ENCODE assay signal across 1 cellular context in the genomic region with DNA sequence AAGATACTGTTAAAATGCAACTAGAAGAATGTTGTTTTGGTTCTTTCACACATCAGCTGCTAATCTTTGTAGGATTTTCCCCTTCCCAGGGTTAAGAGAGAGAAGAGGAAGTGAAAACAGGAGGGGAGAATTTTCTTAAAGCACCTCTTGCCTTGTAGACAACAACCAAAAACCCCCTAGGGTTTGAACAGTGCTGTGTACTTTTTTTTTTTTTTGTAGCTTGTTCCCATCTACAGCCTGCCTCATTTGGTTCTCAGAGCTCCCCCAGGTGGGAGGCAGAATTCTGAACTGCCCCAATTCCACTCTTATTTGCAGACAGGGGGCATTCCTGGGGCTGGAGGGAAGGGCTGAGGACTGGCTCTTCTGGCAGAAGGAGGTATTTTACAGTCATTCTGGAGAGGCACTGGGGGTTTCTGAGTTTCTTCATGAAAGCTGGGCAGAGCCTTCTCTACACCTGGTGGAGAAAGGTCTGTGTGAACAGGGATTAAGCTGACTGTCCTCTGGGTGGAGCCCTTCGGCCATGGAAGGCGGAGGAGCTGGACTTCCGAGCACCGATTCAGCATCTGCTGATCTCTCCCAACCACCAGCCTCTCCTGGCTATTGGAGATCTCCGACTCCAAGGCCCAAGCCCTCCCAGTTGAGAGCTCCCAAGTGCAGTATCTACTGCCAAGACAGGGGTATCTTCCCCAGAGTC.
TF ChIP-seq lines count a peak whose summit lies in the region.

No MANE protein-coding gene starts in this region.

TF ChIP-seq in GM12878, 131 proteins besides CTCF, POLR2A, EP300 and RAD21 (continued from another document and continues in another):
- TF ChIP-seq MYC (IDR thresholded peaks at IDR 0.05; ENCODE audit: insufficient read depth, insufficient read length, insufficient replicate concordance, low read length, severe bottlenecking) (no peak), CBFB (IDR thresholded peaks at IDR 0.05; ENCODE audit: low read depth) (peak; percentile 65), ASH2L (IDR thresholded peaks at IDR 0.05; ENCODE audit: borderline replicate concordance, low read depth) (no peak), SMARCA5 (IDR thresholded peaks at IDR 0.05) (peak; percentile 37; the same call in 1 of the 2 replicates), SIN3A (IDR thresholded peaks at IDR 0.05; ENCODE audit: low read depth, low read length) (0 out of 2 replicates have a peak, but pooled peaks have one; percentile 23), SPI1 (IDR thresholded peaks at IDR 0.05; ENCODE audit: borderline replicate concordance, insufficient read depth, low read depth, low read length) (peak; percentile 99), STAT3 (IDR thresholded peaks at IDR 0.05; ENCODE audit: low read depth, low read length) (peak; percentile 84; the same call in 1 of the 2 replicates), JUND (IDR thresholded peaks at IDR 0.05; ENCODE audit: low read depth, low read length) (no peak), BRCA1 (IDR thresholded peaks at IDR 0.05; ENCODE audit: low read depth, low read length) (no peak), BMI1 (IDR thresholded peaks at IDR 0.05; ENCODE audit: borderline replicate concordance) (peak; percentile 58; the same call in 1 of the 2 replicates), WRNIP1 (IDR thresholded peaks at IDR 0.05; ENCODE audit: borderline replicate concordance, low read depth, low read length) (no peak), MYB (IDR thresholded peaks at IDR 0.05; ENCODE audit: borderline replicate concordance, low read depth, low read length) (peak; percentile 32), PML (IDR thresholded peaks at IDR 0.05; ENCODE audit: low read length) (peak; percentile 78; the same call in 1 of the 2 replicates), CREM (IDR thresholded peaks at IDR 0.05; ENCODE audit: low read depth) (peak; percentile 76), KAT2A (conservative IDR thresholded peaks at IDR 0.05; ENCODE audit: control insufficient read depth, low read depth, low read length) (no peak), CEBPB (IDR thresholded peaks at IDR 0.05; ENCODE audit: borderline replicate concordance in 1 of 2, low read depth in 2 of 2, low read length in 2 of 2) (no peak), IKZF1 (conservative IDR thresholded peaks at IDR 0.05) (peak; percentile 93), RBBP5 (conservative IDR thresholded peaks at IDR 0.05) (no peak), SMAD1 (IDR thresholded peaks at IDR 0.05; ENCODE audit: low read depth, partially characterized antibody) (peak; percentile 98), POLR2AphosphoS2 (IDR thresholded peaks at IDR 0.05; ENCODE audit: low read depth, low read length) (peak; percentile 43; the same call in 1 of the 2 replicates), SRF (IDR thresholded peaks at IDR 0.05; ENCODE audit: low read depth in 2 of 2, low read length in 2 of 2) (0 out of 4 replicates have a peak, but pooled peaks of 1 of the 2 experiments have one; percentile 1), MTA2 (IDR thresholded peaks at IDR 0.05; ENCODE audit: low read depth) (peak; percentile 84), EZH2 (IDR thresholded peaks at IDR 0.05; ENCODE audit: borderline replicate concordance, control insufficient read depth, low read depth, low read length) (no peak), NRF1 (conservative IDR thresholded peaks at IDR 0.05; ENCODE audit: low read depth, low read length) (no peak), GATAD2B (conservative IDR thresholded peaks at IDR 0.05; ENCODE audit: low read depth) (peak; percentile 87), TBL1XR1 (IDR thresholded peaks at IDR 0.05; ENCODE audit: low read depth, low read length) (peak; percentile 97), RUNX3 (IDR thresholded peaks at IDR 0.05; ENCODE audit: low read length) (peak; percentile 88), CHD1 (IDR thresholded peaks at IDR 0.05; ENCODE audit: low read depth, low read length) (0 out of 2 replicates have a peak, but pooled peaks have one; percentile 47), TARDBP (IDR thresholded peaks at IDR 0.05; ENCODE audit: borderline replicate concordance) (0 out of 2 replicates have a peak, but pooled peaks have one; percentile 47), FOXM1 (IDR thresholded peaks at IDR 0.05; ENCODE audit: low read depth, low read length) (peak; percentile 98), DPF2 (IDR thresholded peaks at IDR 0.05) (0 out of 2 replicates have a peak, but pooled peaks have one; percentile 30), ZNF217 (IDR thresholded peaks at IDR 0.05) (0 out of 2 replicates have a peak, but pooled peaks have one; percentile 5), MEF2B (IDR thresholded peaks at IDR 0.05; ENCODE audit: partially characterized antibody, poor library complexity, severe bottlenecking) (peak; percentile 97)
- TF ChIP-seq, protein P1, sequence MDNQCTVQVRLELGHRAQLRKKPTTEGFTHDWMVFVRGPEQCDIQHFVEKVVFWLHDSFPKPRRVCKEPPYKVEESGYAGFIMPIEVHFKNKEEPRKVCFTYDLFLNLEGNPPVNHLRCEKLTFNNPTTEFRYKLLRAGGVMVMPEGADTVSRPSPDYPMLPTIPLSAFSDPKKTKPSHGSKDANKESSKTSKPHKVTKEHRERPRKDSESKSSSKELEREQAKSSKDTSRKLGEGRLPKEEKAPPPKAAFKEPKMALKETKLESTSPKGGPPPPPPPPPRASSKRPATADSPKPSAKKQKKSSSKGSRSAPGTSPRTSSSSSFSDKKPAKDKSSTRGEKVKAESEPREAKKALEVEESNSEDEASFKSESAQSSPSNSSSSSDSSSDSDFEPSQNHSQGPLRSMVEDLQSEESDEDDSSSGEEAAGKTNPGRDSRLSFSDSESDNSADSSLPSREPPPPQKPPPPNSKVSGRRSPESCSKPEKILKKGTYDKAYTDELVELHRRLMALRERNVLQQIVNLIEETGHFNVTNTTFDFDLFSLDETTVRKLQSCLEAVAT (IDR thresholded peaks at IDR 0.05): peak; percentile 88
- TF ChIP-seq, protein P2, sequence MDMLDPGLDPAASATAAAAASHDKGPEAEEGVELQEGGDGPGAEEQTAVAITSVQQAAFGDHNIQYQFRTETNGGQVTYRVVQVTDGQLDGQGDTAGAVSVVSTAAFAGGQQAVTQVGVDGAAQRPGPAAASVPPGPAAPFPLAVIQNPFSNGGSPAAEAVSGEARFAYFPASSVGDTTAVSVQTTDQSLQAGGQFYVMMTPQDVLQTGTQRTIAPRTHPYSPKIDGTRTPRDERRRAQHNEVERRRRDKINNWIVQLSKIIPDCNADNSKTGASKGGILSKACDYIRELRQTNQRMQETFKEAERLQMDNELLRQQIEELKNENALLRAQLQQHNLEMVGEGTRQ (IDR thresholded peaks at IDR 0.05; ENCODE audit: borderline replicate concordance, low read depth, low read length): no peak
- TF ChIP-seq, protein P3, sequence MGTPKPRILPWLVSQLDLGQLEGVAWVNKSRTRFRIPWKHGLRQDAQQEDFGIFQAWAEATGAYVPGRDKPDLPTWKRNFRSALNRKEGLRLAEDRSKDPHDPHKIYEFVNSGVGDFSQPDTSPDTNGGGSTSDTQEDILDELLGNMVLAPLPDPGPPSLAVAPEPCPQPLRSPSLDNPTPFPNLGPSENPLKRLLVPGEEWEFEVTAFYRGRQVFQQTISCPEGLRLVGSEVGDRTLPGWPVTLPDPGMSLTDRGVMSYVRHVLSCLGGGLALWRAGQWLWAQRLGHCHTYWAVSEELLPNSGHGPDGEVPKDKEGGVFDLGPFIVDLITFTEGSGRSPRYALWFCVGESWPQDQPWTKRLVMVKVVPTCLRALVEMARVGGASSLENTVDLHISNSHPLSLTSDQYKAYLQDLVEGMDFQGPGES (IDR thresholded peaks at IDR 0.05): no peak
- TF ChIP-seq, protein P4, sequence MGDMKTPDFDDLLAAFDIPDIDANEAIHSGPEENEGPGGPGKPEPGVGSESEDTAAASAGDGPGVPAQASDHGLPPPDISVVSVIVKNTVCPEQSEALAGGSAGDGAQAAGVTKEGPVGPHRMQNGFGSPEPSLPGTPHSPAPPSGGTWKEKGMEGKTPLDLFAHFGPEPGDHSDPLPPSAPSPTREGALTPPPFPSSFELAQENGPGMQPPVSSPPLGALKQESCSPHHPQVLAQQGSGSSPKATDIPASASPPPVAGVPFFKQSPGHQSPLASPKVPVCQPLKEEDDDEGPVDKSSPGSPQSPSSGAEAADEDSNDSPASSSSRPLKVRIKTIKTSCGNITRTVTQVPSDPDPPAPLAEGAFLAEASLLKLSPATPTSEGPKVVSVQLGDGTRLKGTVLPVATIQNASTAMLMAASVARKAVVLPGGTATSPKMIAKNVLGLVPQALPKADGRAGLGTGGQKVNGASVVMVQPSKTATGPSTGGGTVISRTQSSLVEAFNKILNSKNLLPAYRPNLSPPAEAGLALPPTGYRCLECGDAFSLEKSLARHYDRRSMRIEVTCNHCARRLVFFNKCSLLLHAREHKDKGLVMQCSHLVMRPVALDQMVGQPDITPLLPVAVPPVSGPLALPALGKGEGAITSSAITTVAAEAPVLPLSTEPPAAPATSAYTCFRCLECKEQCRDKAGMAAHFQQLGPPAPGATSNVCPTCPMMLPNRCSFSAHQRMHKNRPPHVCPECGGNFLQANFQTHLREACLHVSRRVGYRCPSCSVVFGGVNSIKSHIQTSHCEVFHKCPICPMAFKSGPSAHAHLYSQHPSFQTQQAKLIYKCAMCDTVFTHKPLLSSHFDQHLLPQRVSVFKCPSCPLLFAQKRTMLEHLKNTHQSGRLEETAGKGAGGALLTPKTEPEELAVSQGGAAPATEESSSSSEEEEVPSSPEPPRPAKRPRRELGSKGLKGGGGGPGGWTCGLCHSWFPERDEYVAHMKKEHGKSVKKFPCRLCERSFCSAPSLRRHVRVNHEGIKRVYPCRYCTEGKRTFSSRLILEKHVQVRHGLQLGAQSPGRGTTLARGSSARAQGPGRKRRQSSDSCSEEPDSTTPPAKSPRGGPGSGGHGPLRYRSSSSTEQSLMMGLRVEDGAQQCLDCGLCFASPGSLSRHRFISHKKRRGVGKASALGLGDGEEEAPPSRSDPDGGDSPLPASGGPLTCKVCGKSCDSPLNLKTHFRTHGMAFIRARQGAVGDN (IDR thresholded peaks at IDR 0.05): no peak; the same call in none of the 2 replicates
- TF ChIP-seq, protein P5, sequence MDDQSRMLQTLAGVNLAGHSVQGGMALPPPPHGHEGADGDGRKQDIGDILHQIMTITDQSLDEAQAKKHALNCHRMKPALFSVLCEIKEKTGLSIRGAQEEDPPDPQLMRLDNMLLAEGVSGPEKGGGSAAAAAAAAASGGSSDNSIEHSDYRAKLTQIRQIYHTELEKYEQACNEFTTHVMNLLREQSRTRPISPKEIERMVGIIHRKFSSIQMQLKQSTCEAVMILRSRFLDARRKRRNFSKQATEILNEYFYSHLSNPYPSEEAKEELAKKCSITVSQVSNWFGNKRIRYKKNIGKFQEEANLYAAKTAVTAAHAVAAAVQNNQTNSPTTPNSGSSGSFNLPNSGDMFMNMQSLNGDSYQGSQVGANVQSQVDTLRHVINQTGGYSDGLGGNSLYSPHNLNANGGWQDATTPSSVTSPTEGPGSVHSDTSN (IDR thresholded peaks at IDR 0.05; ENCODE audit: insufficient replicate concordance, low read depth, low read length): no peak
- TF ChIP-seq, protein P6, sequence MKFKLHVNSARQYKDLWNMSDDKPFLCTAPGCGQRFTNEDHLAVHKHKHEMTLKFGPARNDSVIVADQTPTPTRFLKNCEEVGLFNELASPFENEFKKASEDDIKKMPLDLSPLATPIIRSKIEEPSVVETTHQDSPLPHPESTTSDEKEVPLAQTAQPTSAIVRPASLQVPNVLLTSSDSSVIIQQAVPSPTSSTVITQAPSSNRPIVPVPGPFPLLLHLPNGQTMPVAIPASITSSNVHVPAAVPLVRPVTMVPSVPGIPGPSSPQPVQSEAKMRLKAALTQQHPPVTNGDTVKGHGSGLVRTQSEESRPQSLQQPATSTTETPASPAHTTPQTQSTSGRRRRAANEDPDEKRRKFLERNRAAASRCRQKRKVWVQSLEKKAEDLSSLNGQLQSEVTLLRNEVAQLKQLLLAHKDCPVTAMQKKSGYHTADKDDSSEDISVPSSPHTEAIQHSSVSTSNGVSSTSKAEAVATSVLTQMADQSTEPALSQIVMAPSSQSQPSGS (IDR thresholded peaks at IDR 0.05; ENCODE audit: low read length): peak; percentile 99
- TF ChIP-seq, protein P7, sequence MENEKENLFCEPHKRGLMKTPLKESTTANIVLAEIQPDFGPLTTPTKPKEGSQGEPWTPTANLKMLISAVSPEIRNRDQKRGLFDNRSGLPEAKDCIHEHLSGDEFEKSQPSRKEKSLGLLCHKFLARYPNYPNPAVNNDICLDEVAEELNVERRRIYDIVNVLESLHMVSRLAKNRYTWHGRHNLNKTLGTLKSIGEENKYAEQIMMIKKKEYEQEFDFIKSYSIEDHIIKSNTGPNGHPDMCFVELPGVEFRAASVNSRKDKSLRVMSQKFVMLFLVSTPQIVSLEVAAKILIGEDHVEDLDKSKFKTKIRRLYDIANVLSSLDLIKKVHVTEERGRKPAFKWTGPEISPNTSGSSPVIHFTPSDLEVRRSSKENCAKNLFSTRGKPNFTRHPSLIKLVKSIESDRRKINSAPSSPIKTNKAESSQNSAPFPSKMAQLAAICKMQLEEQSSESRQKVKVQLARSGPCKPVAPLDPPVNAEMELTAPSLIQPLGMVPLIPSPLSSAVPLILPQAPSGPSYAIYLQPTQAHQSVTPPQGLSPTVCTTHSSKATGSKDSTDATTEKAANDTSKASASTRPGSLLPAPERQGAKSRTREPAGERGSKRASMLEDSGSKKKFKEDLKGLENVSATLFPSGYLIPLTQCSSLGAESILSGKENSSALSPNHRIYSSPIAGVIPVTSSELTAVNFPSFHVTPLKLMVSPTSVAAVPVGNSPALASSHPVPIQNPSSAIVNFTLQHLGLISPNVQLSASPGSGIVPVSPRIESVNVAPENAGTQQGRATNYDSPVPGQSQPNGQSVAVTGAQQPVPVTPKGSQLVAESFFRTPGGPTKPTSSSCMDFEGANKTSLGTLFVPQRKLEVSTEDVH (IDR thresholded peaks at IDR 0.05; ENCODE audit: low read depth, partially characterized antibody): peak; percentile 76
- TF ChIP-seq, protein P8, sequence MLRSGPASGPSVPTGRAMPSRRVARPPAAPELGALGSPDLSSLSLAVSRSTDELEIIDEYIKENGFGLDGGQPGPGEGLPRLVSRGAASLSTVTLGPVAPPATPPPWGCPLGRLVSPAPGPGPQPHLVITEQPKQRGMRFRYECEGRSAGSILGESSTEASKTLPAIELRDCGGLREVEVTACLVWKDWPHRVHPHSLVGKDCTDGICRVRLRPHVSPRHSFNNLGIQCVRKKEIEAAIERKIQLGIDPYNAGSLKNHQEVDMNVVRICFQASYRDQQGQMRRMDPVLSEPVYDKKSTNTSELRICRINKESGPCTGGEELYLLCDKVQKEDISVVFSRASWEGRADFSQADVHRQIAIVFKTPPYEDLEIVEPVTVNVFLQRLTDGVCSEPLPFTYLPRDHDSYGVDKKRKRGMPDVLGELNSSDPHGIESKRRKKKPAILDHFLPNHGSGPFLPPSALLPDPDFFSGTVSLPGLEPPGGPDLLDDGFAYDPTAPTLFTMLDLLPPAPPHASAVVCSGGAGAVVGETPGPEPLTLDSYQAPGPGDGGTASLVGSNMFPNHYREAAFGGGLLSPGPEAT (IDR thresholded peaks at IDR 0.05; ENCODE audit: low read depth): peak; percentile 99
- TF ChIP-seq, protein P9, sequence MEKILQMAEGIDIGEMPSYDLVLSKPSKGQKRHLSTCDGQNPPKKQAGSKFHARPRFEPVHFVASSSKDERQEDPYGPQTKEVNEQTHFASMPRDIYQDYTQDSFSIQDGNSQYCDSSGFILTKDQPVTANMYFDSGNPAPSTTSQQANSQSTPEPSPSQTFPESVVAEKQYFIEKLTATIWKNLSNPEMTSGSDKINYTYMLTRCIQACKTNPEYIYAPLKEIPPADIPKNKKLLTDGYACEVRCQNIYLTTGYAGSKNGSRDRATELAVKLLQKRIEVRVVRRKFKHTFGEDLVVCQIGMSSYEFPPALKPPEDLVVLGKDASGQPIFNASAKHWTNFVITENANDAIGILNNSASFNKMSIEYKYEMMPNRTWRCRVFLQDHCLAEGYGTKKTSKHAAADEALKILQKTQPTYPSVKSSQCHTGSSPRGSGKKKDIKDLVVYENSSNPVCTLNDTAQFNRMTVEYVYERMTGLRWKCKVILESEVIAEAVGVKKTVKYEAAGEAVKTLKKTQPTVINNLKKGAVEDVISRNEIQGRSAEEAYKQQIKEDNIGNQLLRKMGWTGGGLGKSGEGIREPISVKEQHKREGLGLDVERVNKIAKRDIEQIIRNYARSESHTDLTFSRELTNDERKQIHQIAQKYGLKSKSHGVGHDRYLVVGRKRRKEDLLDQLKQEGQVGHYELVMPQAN (conservative IDR thresholded peaks at IDR 0.05): no peak
